ENCODE assay signal across 5 cellular contexts in the genomic region with DNA sequence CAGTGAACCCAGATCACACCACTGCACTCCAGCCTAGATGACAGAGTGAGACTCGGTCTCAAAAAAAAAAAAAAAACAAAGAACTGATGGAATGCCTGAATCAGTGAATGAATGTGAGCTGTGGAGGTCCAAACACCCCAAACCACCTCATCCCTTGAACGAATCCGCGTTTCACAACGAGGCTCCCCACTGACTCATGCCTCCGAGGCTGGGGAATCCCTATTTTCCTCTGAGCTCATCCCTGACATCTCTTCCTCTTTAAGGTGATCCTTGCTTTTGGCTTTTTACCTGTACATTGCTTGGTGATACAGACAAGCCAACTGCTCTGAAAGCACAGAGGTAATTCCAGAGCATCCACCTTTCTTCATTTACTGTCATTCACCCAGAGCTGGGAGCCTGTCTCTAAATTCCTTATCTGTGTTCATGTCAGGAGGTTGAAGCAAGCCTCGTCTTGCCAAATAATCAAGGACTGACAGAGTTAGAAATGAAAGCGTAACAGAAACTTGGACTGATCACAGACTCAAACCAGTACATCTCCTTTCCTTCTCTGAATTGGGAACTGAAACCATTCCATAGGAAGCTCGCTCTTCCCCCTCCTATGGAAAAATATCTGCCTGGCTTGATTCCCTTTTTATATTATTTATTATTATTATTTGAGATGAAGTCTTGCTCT. TPM values are rescaled to one million over a fixed set of nuclear protein-coding genes. Genes with fewer than 3 reads are reported as not detected.
"Had no signal": no experiment of that assay in that cellular context is flagged by ENCODE, and none has a peak within 500 bp of the region (broad histone marks: within the 10 kb centered on the region; RNA-seq: fewer than 3 reads in every experiment).

No MANE protein-coding gene starts in this region.

RNA-seq across cellular contexts. Expression of gene HCAR2, which starts 3.0 kb away (rescaled TPM):
- total RNA-seq: activated CD8-positive, alpha-beta T cell treated with anti-CD3 and anti-CD28 coated beads, Interleukin-2, amount 10 ng/mL, durations not matched to agents 7 days and 5 days; activated naive CD8-positive, alpha-beta T cell treated with anti-CD3 and anti-CD28 coated beads, Interleukin-2, amount 10 ng/mL, durations not matched to agents 7 days and 5 days; OCI-LY7; Peyer's patch; SK-MEL-5 had no signal

RNA-seq across cellular contexts. Expression of gene HCAR3, which starts 16.4 kb away (rescaled TPM):
- total RNA-seq: activated CD8-positive, alpha-beta T cell treated with anti-CD3 and anti-CD28 coated beads, Interleukin-2, amount 10 ng/mL, durations not matched to agents 7 days and 5 days; activated naive CD8-positive, alpha-beta T cell treated with anti-CD3 and anti-CD28 coated beads, Interleukin-2, amount 10 ng/mL, durations not matched to agents 7 days and 5 days; OCI-LY7; Peyer's patch; SK-MEL-5 had no signal

RNA-seq across cellular contexts. Expression of gene HCAR1, which starts 30.5 kb away (rescaled TPM):
- total RNA-seq: Peyer's patch, SK-MEL-5 had no signal
